ENCODE assay signal across 10 cellular contexts in genomic region chr2:69453475-69454129, GRCh38. TPM values are rescaled to one million over a fixed set of nuclear protein-coding genes. Genes with fewer than 3 reads are reported as not detected.
A peak's percentile ranks its signal among the peaks of the same experiment; 100 is the strongest.
DNase-seq lines count a peak whose midpoint lies in the region; ATAC-seq and TF ChIP-seq lines count a peak whose summit lies in the region.
"Had no signal": no experiment of that assay in that cellular context is flagged by ENCODE, and none has a peak within 500 bp of the region (broad histone marks: within the 10 kb centered on the region; RNA-seq: fewer than 3 reads in every experiment).

No MANE protein-coding gene starts in this region.

- H3K27me3 ChIP-seq in sigmoid colon = no peaks in the 10 kb centered on the region
- H3K27me3 ChIP-seq: colonic mucosa had no signal

- intact Hi-C loops in sigmoid colon (cut with DNase I) = no loop called here

- H3K36me3 ChIP-seq in sigmoid colon = no peaks in the 10 kb centered on the region
- H3K36me3 ChIP-seq: colonic mucosa had no signal

- DNase-seq in fibroblast of mammary gland (ENCODE audit: low read depth) (peak; percentile 10), T-helper 9 cell (no peak), sigmoid colon (no peak), NCI-H1105 treated with DMSO at 0.1 percent for 48 hours (lab: John Stamatoyannopoulos, UW) (no peak), NCI-H2227 (lab: John Stamatoyannopoulos, UW; ENCODE audit: unreplicated experiment) (no peak)
- DNase-seq: colonic mucosa, NCI-H1417 treated with DMSO at 0.1 percent for 48 hours had no signal

- TF ChIP-seq CTCF in fibroblast of mammary gland (conservative IDR thresholded peaks at IDR 0.05; ENCODE audit: control insufficient read depth, insufficient read depth, low read depth, low read length) (no peak), sigmoid colon (IDR thresholded peaks at IDR 0.05) (no peak)

- WGBS in sigmoid colon, 2 donors = 70 to 74% methylated on average over 4 of the region's 4 CpGs

- no peak overlapping the region for H3K27ac ChIP-seq in sigmoid colon
- H3K27ac ChIP-seq: colonic mucosa had no signal

- ATAC-seq in GM18861 (IDR thresholded peaks at IDR 0.05; ENCODE audit: unreplicated experiment) = peak; percentile 83
- ATAC-seq in GM21447 (IDR thresholded peaks at IDR 0.05; ENCODE audit: unreplicated experiment) = peak; percentile 94
- peak; percentile 98 for ATAC-seq in HG03442 (IDR thresholded peaks at IDR 0.05; ENCODE audit: unreplicated experiment)

- no peaks in the 10 kb centered on the region for H3K9me3 ChIP-seq in sigmoid colon
- H3K9me3 ChIP-seq: colonic mucosa had no signal

- no peak for TF ChIP-seq POLR2A in sigmoid colon (IDR thresholded peaks at IDR 0.05)

- TF ChIP-seq EP300 in sigmoid colon (IDR thresholded peaks at IDR 0.05) = no peak

- H3K4me1 ChIP-seq in sigmoid colon = no peaks in the 10 kb centered on the region
- H3K4me1 ChIP-seq: colonic mucosa had no signal

- H3K4me3 ChIP-seq in fibroblast of mammary gland (ENCODE audit: control insufficient read depth, low read depth, low read length) (no peak overlapping the region), sigmoid colon (no peak overlapping the region)
- H3K4me3 ChIP-seq: colonic mucosa had no signal

RNA-seq across cellular contexts. Expression of gene NFU1, which starts 16.4 kb away (rescaled TPM):
- 10 to 100 TPM; 43.2 to 91.4 (median 74.2) TPM for total RNA-seq in sigmoid colon
- polyA plus RNA-seq in sigmoid colon = 10 to 100 TPM; 51.5 to 61.3 (median 56.4) TPM
